13 cellular contexts compared by ENCODE assay signal in the genomic region with DNA sequence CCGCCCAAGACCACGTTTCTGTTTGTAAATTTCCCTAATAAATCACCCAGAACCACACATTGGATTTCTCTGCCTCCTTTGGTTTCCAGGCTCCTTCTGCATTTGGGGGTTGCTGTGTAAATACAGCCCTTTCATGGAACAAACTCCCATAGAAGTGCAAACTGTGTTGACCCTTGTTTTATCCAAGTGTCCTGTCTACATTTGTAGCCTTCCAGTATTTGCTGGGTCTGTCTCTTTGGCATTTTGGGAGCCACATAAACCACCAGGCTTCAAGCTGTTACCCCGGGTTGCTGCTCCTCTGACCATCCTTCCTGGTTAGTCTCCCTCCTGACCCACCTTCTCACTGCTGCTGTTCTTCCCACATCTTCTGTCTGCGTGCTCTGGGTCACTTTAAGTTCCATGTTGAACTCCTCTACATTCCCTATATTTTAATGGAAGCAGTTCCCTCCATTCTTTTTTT. TPM values are rescaled to one million over a fixed set of nuclear protein-coding genes. Genes with fewer than 3 reads are reported as not detected.
DNase-seq lines count a peak whose midpoint lies in the region; ATAC-seq lines count a peak whose summit lies in the region.
"Had no signal": no experiment of that assay in that cellular context is flagged by ENCODE, and none has a peak within 500 bp of the region (broad histone marks: within the 10 kb centered on the region; RNA-seq: fewer than 3 reads in every experiment).

No MANE protein-coding gene starts in this region.

- H3K27me3 ChIP-seq in trophoblast cell (ENCODE audit: insufficient read depth, low read length) = no peaks in the 10 kb centered on the region
- H3K27me3 ChIP-seq: BLaER1 had no signal

- peak overlapping the region; percentile 84 for H3K27ac ChIP-seq in SK-N-MC
- H3K27ac ChIP-seq in trophoblast cell (ENCODE audit: low read depth, low read length) = peak overlapping the region; percentile 85
- H3K27ac ChIP-seq: BLaER1 had no signal

- H4K91ac ChIP-seq in trophoblast cell (ENCODE audit: low read depth, low read length) = peak overlapping the region; percentile 99

- H3K4me2 ChIP-seq in trophoblast cell (ENCODE audit: low read length) = no peak overlapping the region
- H3K4me2 ChIP-seq: BLaER1 had no signal

- H2BK12ac ChIP-seq in trophoblast cell (ENCODE audit: low read length) = peak overlapping the region; percentile 93

- peak overlapping the region; percentile 53 for H3K4ac ChIP-seq in trophoblast cell (ENCODE audit: low read depth, low read length)

- H3K27me3 Mint-ChIP-seq in activated naive CD4-positive, alpha-beta T cell treated with anti-CD3 and anti-CD28 coated beads for 36 hours (ENCODE audit: low read depth) = peaks cover 13% of the 10 kb centered on the region
- H3K27me3 Mint-ChIP-seq: stimulated activated naive B cell treated with anti-CD40 and anti-IgM and Interleukin-4, amounts not matched to agents 10 μg/mL and 1 μg/mL and 100 μg/mL, for 72 hours had no signal

- H3K9ac ChIP-seq in SK-N-MC (ENCODE audit: insufficient read length) (peak overlapping the region; percentile 39), trophoblast cell (ENCODE audit: low read length) (no peak overlapping the region)
- H3K9ac ChIP-seq: BLaER1 had no signal

- no peak overlapping the region for H3K27ac Mint-ChIP-seq in activated naive CD4-positive, alpha-beta T cell treated with anti-CD3 and anti-CD28 coated beads for 36 hours

- ATAC-seq in esophagus mucosa = peak; percentile 8
- ATAC-seq in GM18868 (IDR thresholded peaks at IDR 0.05; ENCODE audit: unreplicated experiment) = no peak

- peak overlapping the region; percentile 71 for H2AFZ ChIP-seq in trophoblast cell (ENCODE audit: insufficient read depth, low read length, poor library complexity)

- peak overlapping the region; percentile 36 for H3K4me3 ChIP-seq in SK-N-MC
- H3K4me3 ChIP-seq in trophoblast cell (ENCODE audit: low read depth, low read length) = no peak overlapping the region
- H3K4me3 ChIP-seq: BLaER1 had no signal

- intact Hi-C loops in activated naive CD4-positive, alpha-beta T cell treated with anti-CD3 and anti-CD28 coated beads for 36 hours (cut with micrococcal nuclease) = loop anchor here (1.0 kb wide), 1 partner anchor 7 kb away; a partner anchor contains a TSS

- H3K36me3 ChIP-seq in SK-N-MC (ENCODE audit: insufficient read depth, low read length) (no peaks in the 10 kb centered on the region), trophoblast cell (ENCODE audit: control insufficient read depth in 1 of 2, insufficient read depth in 2 of 2, low read length in 2 of 2) (peaks cover 0 to 3% of the 10 kb centered on the region in 2 experiments)
- H3K36me3 ChIP-seq: BLaER1 had no signal

- CTCF ChIA-PET in activated naive CD4-positive, alpha-beta T cell treated with anti-CD3 and anti-CD28 coated beads for 36 hours (lab: Charles Lee) = no interaction called here

- H2AK5ac ChIP-seq in trophoblast cell (ENCODE audit: low read length) = peak overlapping the region; percentile 98

- H3K18ac ChIP-seq in trophoblast cell (ENCODE audit: low read length) = peak overlapping the region; percentile 57

- H3K4me1 ChIP-seq in trophoblast cell (ENCODE audit: control insufficient read depth in 1 of 2, insufficient read depth in 2 of 2, low read length in 2 of 2) = peaks cover 18% of the 10 kb centered on the region in 2 experiments

- no peaks in the 10 kb centered on the region for H3K36me3 Mint-ChIP-seq in activated naive CD4-positive, alpha-beta T cell treated with anti-CD3 and anti-CD28 coated beads for 36 hours (ENCODE audit: low read depth)

- H2BK120ac ChIP-seq in trophoblast cell (ENCODE audit: insufficient read depth, low read length, poor library complexity) = peak overlapping the region; percentile 99

- DNase-seq in AG08396 (ENCODE audit: low spot score) = peak; percentile 34
- no peak for DNase-seq in SK-N-MC (ENCODE audit: low read depth, low spot score)
- no peak for DNase-seq in trophoblast cell
- no peak for DNase-seq in activated naive CD4-positive, alpha-beta T cell treated with anti-CD3 and anti-CD28 coated beads for 36 hours
- DNase-seq in SIG-M5 treated with dmso at 0.1 percent for 504 hours (lab: John Stamatoyannopoulos, UW; ENCODE audit: unreplicated experiment) = no peak
- no peak for DNase-seq in activated CD8-positive, alpha-beta memory T cell treated with anti-CD3 and anti-CD28 coated beads, Interleukin-2, amount 50 U/mL, for 48 hours
- DNase-seq: activated CD4-positive, CD25-positive, alpha-beta regulatory T cell treated with anti-CD3 and anti-CD28 coated beads, Interleukin-2, amount 50 U/mL, for 72 hours; activated gamma-delta T cell; GF-D8; stimulated activated naive B cell treated with anti-CD40 and anti-IgM and Interleukin-4, amounts not matched to agents 10 μg/mL and 1 μg/mL and 100 μg/mL, for 72 hours had no signal

- H3K79me1 ChIP-seq in trophoblast cell (ENCODE audit: low read length) = peaks cover 33% of the 10 kb centered on the region

- no peak overlapping the region for H3K4me3 Mint-ChIP-seq in activated naive CD4-positive, alpha-beta T cell treated with anti-CD3 and anti-CD28 coated beads for 36 hours
- H3K4me3 Mint-ChIP-seq: stimulated activated naive B cell treated with anti-CD40 and anti-IgM and Interleukin-4, amounts not matched to agents 10 μg/mL and 1 μg/mL and 100 μg/mL, for 72 hours had no signal

- H2BK5ac ChIP-seq in trophoblast cell (ENCODE audit: low read depth, low read length, poor library complexity) = peak overlapping the region; percentile 79

- H3K4me1 Mint-ChIP-seq in activated naive CD4-positive, alpha-beta T cell treated with anti-CD3 and anti-CD28 coated beads for 36 hours (ENCODE audit: low read depth) = peaks cover 17% of the 10 kb centered on the region

- H4K12ac ChIP-seq in trophoblast cell (ENCODE audit: low read depth, low read length) = peak overlapping the region; percentile 44

- peak overlapping the region; percentile 74 for H4K8ac ChIP-seq in trophoblast cell (ENCODE audit: low read depth, low read length)

- H3K9me3 Mint-ChIP-seq in activated naive CD4-positive, alpha-beta T cell treated with anti-CD3 and anti-CD28 coated beads for 36 hours = no peaks in the 10 kb centered on the region

- WGBS in trophoblast cell (ENCODE audit: extremely low coverage, insufficient coverage, insufficient read length) = no CpG with 5 or more reads among the region's 4 CpGs

- no peak overlapping the region for H3K23ac ChIP-seq in trophoblast cell (ENCODE audit: low read length)

- H3K9me3 ChIP-seq in SK-N-MC (ENCODE audit: low read depth, low read length) (no peaks in the 10 kb centered on the region), trophoblast cell (ENCODE audit: insufficient read depth, low read depth, low read length) (no peaks in the 10 kb centered on the region)

- H3K79me2 ChIP-seq in trophoblast cell (ENCODE audit: control insufficient read depth, insufficient read depth, low read length, poor library complexity) = peaks cover 4% of the 10 kb centered on the region

- peak overlapping the region; percentile 83 for H3K14ac ChIP-seq in trophoblast cell (ENCODE audit: low read length)

RNA-seq across cellular contexts. Expression of a gene that starts 7.6 kb away (rescaled TPM):
- total RNA-seq in esophagus mucosa = 20.3 TPM
- 61.3 and 64.0 TPM in 2 replicates for polyA plus RNA-seq in trophoblast cell (2013)
- total RNA-seq in activated naive CD4-positive, alpha-beta T cell treated with anti-CD3 and anti-CD28 coated beads for 36 hours = 100 to 1,000 TPM; 181 to 194 TPM
